11 cellular contexts compared by ENCODE assay signal in the genomic region with DNA sequence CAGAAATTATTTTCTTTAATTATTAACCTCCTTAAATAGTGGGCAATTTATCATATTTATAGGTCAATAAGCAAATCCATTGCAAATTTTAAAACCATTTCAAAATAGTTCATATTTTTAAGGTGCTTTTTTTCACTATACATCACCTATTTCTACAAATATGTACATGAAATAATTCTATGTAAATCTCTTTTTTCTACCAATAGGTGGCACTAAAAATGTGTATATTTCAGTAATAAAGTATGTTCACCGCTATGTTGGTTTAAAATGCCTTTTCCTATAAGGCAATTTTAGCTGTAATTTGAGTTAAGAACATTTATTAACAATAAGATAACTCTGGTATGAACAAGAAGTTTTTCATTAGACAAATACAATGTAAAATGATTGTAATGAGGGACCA.
DNase-seq lines count a peak whose midpoint lies in the region; FAIRE-seq and TF ChIP-seq lines count a peak whose summit lies in the region.
"Had no signal": no experiment of that assay in that cellular context is flagged by ENCODE, and none has a peak within 500 bp of the region (broad histone marks: within the 10 kb centered on the region; RNA-seq: fewer than 3 reads in every experiment).

No MANE protein-coding gene starts in this region.

- no peak overlapping the region for H3K27ac ChIP-seq in sigmoid colon

- no peak overlapping the region for H3K4me3 Mint-ChIP-seq in activated CD4-positive, alpha-beta memory T cell treated with anti-CD3 and anti-CD28 coated beads, Interleukin-2, amount 10 ng/mL, durations not matched to agents 7 days and 5 days
- H3K4me3 Mint-ChIP-seq in activated naive CD4-positive, alpha-beta T cell treated with anti-CD3 and anti-CD28 coated beads, Interleukin-2, amount 10 ng/mL, durations not matched to agents 7 days and 5 days, result no peak overlapping the region

- no peaks in the 10 kb centered on the region for H3K4me1 ChIP-seq in sigmoid colon

- H3K9me3 ChIP-seq in sigmoid colon, result no peaks in the 10 kb centered on the region

- CTCF ChIA-PET in activated CD4-positive, alpha-beta memory T cell treated with anti-CD3 and anti-CD28 coated beads, Interleukin-2, amount 10 ng/mL, durations not matched to agents 7 days and 5 days (lab: Charles Lee), result no interaction called here
- CTCF ChIA-PET in activated naive CD4-positive, alpha-beta T cell treated with anti-CD3 and anti-CD28 coated beads, Interleukin-2, amount 10 ng/mL, durations not matched to agents 7 days and 5 days (lab: Charles Lee), result no interaction called here

- TF ChIP-seq POLR2A in sigmoid colon (IDR thresholded peaks at IDR 0.05), result no peak

- no peaks in the 10 kb centered on the region for H3K27me3 ChIP-seq in sigmoid colon

- POLR2A ChIA-PET in activated CD4-positive, alpha-beta memory T cell treated with anti-CD3 and anti-CD28 coated beads, Interleukin-2, amount 10 ng/mL, durations not matched to agents 7 days and 5 days (lab: Charles Lee), result no interaction called here

- no peaks in the 10 kb centered on the region for H3K27me3 Mint-ChIP-seq in activated CD4-positive, alpha-beta memory T cell treated with anti-CD3 and anti-CD28 coated beads, Interleukin-2, amount 10 ng/mL, durations not matched to agents 7 days and 5 days
- no peaks in the 10 kb centered on the region for H3K27me3 Mint-ChIP-seq in activated naive CD4-positive, alpha-beta T cell treated with anti-CD3 and anti-CD28 coated beads, Interleukin-2, amount 10 ng/mL, durations not matched to agents 7 days and 5 days

- intact Hi-C loops in sigmoid colon (cut with DNase I), result no loop called here

- 25 to 69% methylated on average over 1 of the region's 1 CpG for WGBS in sigmoid colon, 2 donors

- TF ChIP-seq CTCF in GM20000 (IDR thresholded peaks at IDR 0.05; ENCODE audit: extremely low read depth, missing control alignments) (no peak), sigmoid colon (IDR thresholded peaks at IDR 0.05) (no peak)

- H3K36me3 Mint-ChIP-seq in activated CD4-positive, alpha-beta memory T cell treated with anti-CD3 and anti-CD28 coated beads, Interleukin-2, amount 10 ng/mL, durations not matched to agents 7 days and 5 days (ENCODE audit: low read depth), result no peaks in the 10 kb centered on the region
- H3K36me3 Mint-ChIP-seq in activated naive CD4-positive, alpha-beta T cell treated with anti-CD3 and anti-CD28 coated beads, Interleukin-2, amount 10 ng/mL, durations not matched to agents 7 days and 5 days, result no peaks in the 10 kb centered on the region

- peak; percentile 0 for DNase-seq in COLO829 (ENCODE audit: low spot score)
- peak; percentile 5 for DNase-seq in GM20000 (ENCODE audit: low spot score)
- peak; percentile 51 for DNase-seq in RKO (ENCODE audit: low spot score)
- no peak for DNase-seq in frontal cortex (ENCODE audit: low spot score in 2 of 2)
- DNase-seq in activated CD4-positive, alpha-beta memory T cell treated with anti-CD3 and anti-CD28 coated beads, Interleukin-2, amount 10 ng/mL, durations not matched to agents 7 days and 5 days, result no peak
- no peak for DNase-seq in NCI-H1930 (lab: John Stamatoyannopoulos, UW)
- no peak for DNase-seq in sigmoid colon
- DNase-seq in activated naive CD4-positive, alpha-beta T cell treated with anti-CD3 and anti-CD28 coated beads, Interleukin-2, amount 10 ng/mL, durations not matched to agents 7 days and 5 days, result no peak
- DNase-seq: activated naive CD4-positive, alpha-beta T cell; EL; NCI-H187 had no signal

- no peak for TF ChIP-seq EP300 in sigmoid colon (IDR thresholded peaks at IDR 0.05)

- H3K4me1 Mint-ChIP-seq in activated CD4-positive, alpha-beta memory T cell treated with anti-CD3 and anti-CD28 coated beads, Interleukin-2, amount 10 ng/mL, durations not matched to agents 7 days and 5 days, result no peaks in the 10 kb centered on the region
- H3K4me1 Mint-ChIP-seq in activated naive CD4-positive, alpha-beta T cell treated with anti-CD3 and anti-CD28 coated beads, Interleukin-2, amount 10 ng/mL, durations not matched to agents 7 days and 5 days, result no peaks in the 10 kb centered on the region

- no peaks in the 10 kb centered on the region for H3K36me3 ChIP-seq in sigmoid colon

- no peak overlapping the region for H3K4me3 ChIP-seq in sigmoid colon

- no peak overlapping the region for H3K27ac Mint-ChIP-seq in activated CD4-positive, alpha-beta memory T cell treated with anti-CD3 and anti-CD28 coated beads, Interleukin-2, amount 10 ng/mL, durations not matched to agents 7 days and 5 days
- no peak overlapping the region for H3K27ac Mint-ChIP-seq in activated naive CD4-positive, alpha-beta T cell treated with anti-CD3 and anti-CD28 coated beads, Interleukin-2, amount 10 ng/mL, durations not matched to agents 7 days and 5 days

- FAIRE-seq in frontal cortex (lab: Jason Lieb, UNC), result peak; percentile 90

- no peaks in the 10 kb centered on the region for H3K9me3 Mint-ChIP-seq in activated CD4-positive, alpha-beta memory T cell treated with anti-CD3 and anti-CD28 coated beads, Interleukin-2, amount 10 ng/mL, durations not matched to agents 7 days and 5 days
- H3K9me3 Mint-ChIP-seq in activated naive CD4-positive, alpha-beta T cell treated with anti-CD3 and anti-CD28 coated beads, Interleukin-2, amount 10 ng/mL, durations not matched to agents 7 days and 5 days, result no peaks in the 10 kb centered on the region

Comparison
In these comparisons a context has a peak if more than half of its experiments do, and no peak if none do; other contexts are left out.
1. DNase-seq: peak in COLO829 (single experiment), GM20000 (single experiment) and RKO (single experiment); none in frontal cortex (0 of 2), activated CD4-positive, alpha-beta memory T cell treated with anti-CD3 and anti-CD28 coated beads, Interleukin-2, amount 10 ng/mL, durations not matched to agents 7 days and 5 days (single experiment), NCI-H1930 (0 of 2), sigmoid colon (single experiment) and activated naive CD4-positive, alpha-beta T cell treated with anti-CD3 and anti-CD28 coated beads, Interleukin-2, amount 10 ng/mL, durations not matched to agents 7 days and 5 days (single experiment).